ENCODE assay signal across 8 cellular contexts in genomic region chr19:52343548-52343947, GRCh38. TPM values are rescaled to one million over a fixed set of nuclear protein-coding genes. Genes with fewer than 3 reads are reported as not detected.
A peak's percentile ranks its signal among the peaks of the same experiment; 100 is the strongest.
DNase-seq lines count a peak whose midpoint lies in the region; TF ChIP-seq lines count a peak whose summit lies in the region.

No MANE protein-coding gene starts in this region.

- no peak overlapping the region for H3K27ac ChIP-seq in H9 (ENCODE audit: insufficient read length, low read depth, low read length)

- H3K79me1 ChIP-seq in H9 (ENCODE audit: insufficient read depth, low read depth, low read length, poor library complexity, severe bottlenecking): no peaks in the 10 kb centered on the region

- H4K8ac ChIP-seq in H9 (replicated peaks; ENCODE audit: insufficient read length, low read depth, low read length): no peak overlapping the region

- WGBS in H9 (ENCODE audit: extremely low coverage, insufficient read length, low lambda C conversion rate): no CpG with 5 or more reads among the region's 8 CpGs

- H3K4me1 ChIP-seq in H9 (ENCODE audit: insufficient read depth, low read length): no peaks in the 10 kb centered on the region

- H3T11ph ChIP-seq in H9 (ENCODE audit: low read length): no peak overlapping the region

- H3K4me3 ChIP-seq in AG10803 (ENCODE audit: low read length) (no peak overlapping the region), kidney epithelial cell (ENCODE audit: low read depth, low read length) (no peak overlapping the region)

- peaks cover 11 to 25% (median 21%) of the 10 kb centered on the region in 3 experiments for H3K36me3 Mint-ChIP-seq in H9 (ENCODE audit: insufficient read depth in 1 of 3, low read depth in 3 of 3)

- H3K14ac ChIP-seq in H9 (ENCODE audit: insufficient read depth, low read length): no peak overlapping the region

- H3K4ac ChIP-seq in H9 (ENCODE audit: low read depth, low read length): no peak overlapping the region

- H3K4me3 Mint-ChIP-seq in H9: no peak overlapping the region

- no peak overlapping the region for H4K5ac ChIP-seq in H9 (ENCODE audit: insufficient read length, low read depth, low read length)

- TF ChIP-seq CTCF in AG10803 (conservative IDR thresholded peaks at IDR 0.05; ENCODE audit: low read length) (peak; percentile 31), H9 (conservative IDR thresholded peaks at IDR 0.05) (peak; percentile 87), kidney epithelial cell (IDR thresholded peaks at IDR 0.05; ENCODE audit: insufficient read depth, low read length, poor library complexity, severe bottlenecking) (peak; percentile 33)

- no peak overlapping the region for H2AFZ ChIP-seq in H9 (ENCODE audit: low read length)

- no peak overlapping the region for H2BK12ac ChIP-seq in H9 (ENCODE audit: insufficient read length, low read depth, low read length)

- intact Hi-C loops in posterior vena cava (cut with DNase I): no loop called here

- H3K4me1 Mint-ChIP-seq in H9: peaks cover 0 to 2% of the 10 kb centered on the region in 2 experiments; a peak in 2 of 4 replicates

- no peak overlapping the region for H2BK120ac ChIP-seq in H9 (ENCODE audit: low read depth, low read length, poor library complexity, severe bottlenecking)

- H3K23ac ChIP-seq in H9 (ENCODE audit: insufficient read length, low read depth, low read length): no peak overlapping the region

- H2BK15ac ChIP-seq in H9 (ENCODE audit: low read depth, low read length): no peak overlapping the region

- no peaks in the 10 kb centered on the region; the same call in 1 of the 2 replicates for H3K27me3 Mint-ChIP-seq in H9 (ENCODE audit: low read depth)

- H2BK20ac ChIP-seq in H9 (ENCODE audit: low read depth, low read length, poor library complexity, severe bottlenecking): no peak overlapping the region

- no peaks in the 10 kb centered on the region for H4K20me1 ChIP-seq in H9 (ENCODE audit: control insufficient read depth, insufficient read depth, insufficient read length)

- no peak overlapping the region for H2BK5ac ChIP-seq in H9 (ENCODE audit: insufficient read length, low read length)

- no peak overlapping the region for H3K56ac ChIP-seq in H9 (ENCODE audit: insufficient read length, low read depth, low read length)

- no peak overlapping the region for H3K18ac ChIP-seq in H9 (ENCODE audit: insufficient read length, low read depth, low read length)

- no peaks in the 10 kb centered on the region for H3K9me3 ChIP-seq in H9 (ENCODE audit: control insufficient read depth, low read depth, low read length)

- no peaks in the 10 kb centered on the region for H3K36me3 ChIP-seq in kidney epithelial cell (ENCODE audit: control insufficient read depth, insufficient read depth, low read length)

- H3K27ac Mint-ChIP-seq in H9: peak overlapping the region in 2 of 3 experiments; percentile 76 to 82; a peak in 1 of 7 replicates

- H3K4me2 ChIP-seq in H9 (ENCODE audit: insufficient read depth, insufficient read length, low read length): no peak overlapping the region

- no peak overlapping the region for H2AK5ac ChIP-seq in H9 (ENCODE audit: insufficient read length, low read length)

- no peaks in the 10 kb centered on the region for H3K79me2 ChIP-seq in H9 (ENCODE audit: insufficient read depth, low read length)

- DNase-seq in AG10803 (ENCODE audit: low read depth): peak; percentile 9
- DNase-seq in H9: peak; percentile 85
- DNase-seq in SK-N-DZ (ENCODE audit: low spot score): peak; percentile 58
- DNase-seq in astrocyte of the hippocampus (ENCODE audit: low read depth, low spot score): peak; percentile 32
- DNase-seq in kidney epithelial cell (ENCODE audit: low read depth): no peak
- DNase-seq in stimulated activated CD4-positive, alpha-beta T cell treated with anti-CD3 and anti-CD28 coated beads, TNF-alpha, amount 100 ng/mL, for 48 hours (ENCODE audit: low read depth in 3 of 3): peak; percentile 9 to 44 (median 21)
- no peak for DNase-seq in posterior vena cava (ENCODE audit: low spot score)
- no peak for DNase-seq in NCI-H1436 (lab: John Stamatoyannopoulos, UW)

- H4K91ac ChIP-seq in H9 (ENCODE audit: insufficient read length, low read depth, low read length): no peak overlapping the region

- H3K23me2 ChIP-seq in H9 (ENCODE audit: insufficient read length, low read depth, low read length, poor library complexity, severe bottlenecking): no peaks in the 10 kb centered on the region

- peaks cover 3 to 16% of the 10 kb centered on the region in 2 experiments for H3K9me3 Mint-ChIP-seq in H9

- no peak overlapping the region for H3K9ac ChIP-seq in H9 (ENCODE audit: extremely low read depth, insufficient read length, low read length)

- H3K27me3 ChIP-seq in H9 (ENCODE audit: insufficient read depth, low read length): no peaks in the 10 kb centered on the region
- H3K27me3 ChIP-seq in kidney epithelial cell (ENCODE audit: control insufficient read depth, insufficient read depth, low read length): no peaks in the 10 kb centered on the region

RNA-seq across cellular contexts. Expression of gene ZNF610, which starts 7.5 kb away (rescaled TPM):
- total RNA-seq in H9 (2021): 5.9 and 6.4 TPM in 2 replicates
- polyA plus RNA-seq in SK-N-DZ (2014; cell fraction: cytosol; rRNA removed): 4.0 and 5.4 TPM in 2 replicates
- polyA plus RNA-seq in SK-N-DZ (2014; cell fraction: nucleus; rRNA removed): 4.7 and 5.1 TPM in 2 replicates
- total RNA-seq in kidney epithelial cell: 4.5 and 5.8 TPM in 2 replicates
- 1 to 10 TPM in 1 of 2 donors, under 1 TPM in 1; 0.76 to 1.1 TPM for total RNA-seq in posterior vena cava

RNA-seq across cellular contexts. Expression of gene ZNF880, which starts 26.2 kb away (rescaled TPM):
- total RNA-seq in H9 (2021) (1.9 and 2.3 TPM in 2 replicates), kidney epithelial cell (20.9 and 22.9 TPM in 2 replicates), posterior vena cava (10 to 100 TPM; 20.3 to 29.1 TPM)
- 11.5 and 17.5 TPM in 2 replicates for polyA plus RNA-seq in SK-N-DZ (2014; cell fraction: cytosol; rRNA removed)
- 8.8 and 10.3 TPM in 2 replicates for polyA plus RNA-seq in SK-N-DZ (2014; cell fraction: nucleus; rRNA removed)

RNA-seq across cellular contexts. Expression of gene ZNF480, which starts 46.6 kb away (rescaled TPM):
- total RNA-seq in H9 (2021): 39.2 and 42.5 TPM in 2 replicates
- polyA plus RNA-seq in SK-N-DZ (2014; cell fraction: cytosol; rRNA removed): 4.2 and 4.5 TPM in 2 replicates
- polyA plus RNA-seq in SK-N-DZ (2014; cell fraction: nucleus; rRNA removed): 2.9 and 4.6 TPM in 2 replicates
- 8.0 and 11.0 TPM in 2 replicates for total RNA-seq in kidney epithelial cell
- total RNA-seq in posterior vena cava: 10 to 100 TPM; 10.9 to 12.4 TPM

RNA-seq across cellular contexts. Expression of gene ZNF528, which starts 54.1 kb away (rescaled TPM):
- total RNA-seq in H9 (2021) (0.81 TPM in 2 replicates), kidney epithelial cell (17.3 and 22.4 TPM in 2 replicates), posterior vena cava (10 to 100 TPM; 15.9 to 24.8 TPM)
- polyA plus RNA-seq in SK-N-DZ (2014; cell fraction: cytosol; rRNA removed): 11.1 and 23.4 TPM in 2 replicates
- polyA plus RNA-seq in SK-N-DZ (2014; cell fraction: nucleus; rRNA removed): 22.5 and 27.1 TPM in 2 replicates

Comparison
In these comparisons a context has a peak if more than half of its experiments do, and no peak if none do; other contexts are left out.
1. DNase-seq: peak in AG10803 (single experiment), H9 (single experiment), SK-N-DZ (single experiment), astrocyte of the hippocampus (single experiment) and stimulated activated CD4-positive, alpha-beta T cell treated with anti-CD3 and anti-CD28 coated beads, TNF-alpha, amount 100 ng/mL, for 48 hours (3 of 3); none in kidney epithelial cell (single experiment), posterior vena cava (single experiment) and NCI-H1436 (single experiment).
2. CTCF ChIP-seq: peak in every context shown above with its lines; median percentile 87 in H9; 33 in kidney epithelial cell; 31 in AG10803.